ENCODE assay signal across 16 cellular contexts in the genomic region with DNA sequence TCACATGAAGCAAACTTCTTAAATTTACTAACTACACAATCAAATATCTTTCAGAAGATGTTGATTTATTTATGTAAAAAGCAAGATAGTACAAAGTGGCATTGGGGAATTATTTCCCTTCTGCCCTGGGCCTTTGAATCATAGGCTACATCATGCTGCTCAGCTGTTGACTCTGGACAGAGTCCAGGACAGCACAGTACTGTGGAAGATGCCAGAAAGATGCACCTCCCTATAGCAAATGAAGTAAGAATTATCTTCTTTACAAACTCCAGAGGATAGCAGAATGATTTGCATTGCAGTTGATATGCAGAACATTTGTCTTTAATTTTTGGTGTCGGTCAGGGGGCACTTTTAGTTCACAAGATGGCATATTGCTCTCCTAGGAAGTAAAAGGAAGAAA.
DNase-seq lines count a peak whose midpoint lies in the region; ATAC-seq, FAIRE-seq and TF ChIP-seq lines count a peak whose summit lies in the region.
"Had no signal": no experiment of that assay in that cellular context is flagged by ENCODE, and none has a peak within 500 bp of the region (broad histone marks: within the 10 kb centered on the region; RNA-seq: fewer than 3 reads in every experiment).

No MANE protein-coding gene starts in this region.

- no peak overlapping the region for H3K4me3 Mint-ChIP-seq in neural progenitor cell
- H3K4me3 Mint-ChIP-seq: CD8-positive, alpha-beta memory T cell had no signal

- peak; percentile 84 for ATAC-seq in PC-3
- ATAC-seq in HG03280 (IDR thresholded peaks at IDR 0.05; ENCODE audit: unreplicated experiment): no peak
- ATAC-seq in HG03159 (IDR thresholded peaks at IDR 0.05; ENCODE audit: unreplicated experiment): no peak

- H3K79me2 ChIP-seq in PC-3 (ENCODE audit: low read length) (no peaks in the 10 kb centered on the region), neural progenitor cell (ENCODE audit: low read depth) (no peaks in the 10 kb centered on the region)
- H3K79me2 ChIP-seq: parathyroid adenoma had no signal

- H3K36me3 ChIP-seq in PC-3 (ENCODE audit: low read depth, low read length) (no peaks in the 10 kb centered on the region), neural progenitor cell (no peaks in the 10 kb centered on the region), small intestine (ENCODE audit: control insufficient read depth in 2 of 2, insufficient read depth in 2 of 2, low read length in 2 of 2) (no peaks in the 10 kb centered on the region)
- H3K36me3 ChIP-seq: heart left ventricle had no signal

- H3K36me3 Mint-ChIP-seq in neural progenitor cell: no peaks in the 10 kb centered on the region
- H3K36me3 Mint-ChIP-seq: CD8-positive, alpha-beta memory T cell had no signal

- H3K27ac ChIP-seq in PC-3 (ENCODE audit: low read length) (no peak overlapping the region), neural progenitor cell (no peak overlapping the region), small intestine (ENCODE audit: low read depth in 1 of 2, low read length in 1 of 2) (no peak overlapping the region)
- H3K27ac ChIP-seq: dorsolateral prefrontal cortex, heart left ventricle, parathyroid adenoma had no signal

- H4K20me1 ChIP-seq in PC-3 (ENCODE audit: low read length) (no peaks in the 10 kb centered on the region), neural progenitor cell (ENCODE audit: low read depth) (no peaks in the 10 kb centered on the region)

- no peak overlapping the region for H3K4me3 ChIP-seq in PC-3 (ENCODE audit: low read length)
- H3K4me3 ChIP-seq in neural progenitor cell: no peak overlapping the region
- H3K4me3 ChIP-seq in small intestine (ENCODE audit: low read depth in 1 of 2, low read length in 2 of 2): no peak overlapping the region
- H3K4me3 ChIP-seq: dorsolateral prefrontal cortex, heart left ventricle had no signal

- no peaks in the 10 kb centered on the region for H3K27me3 ChIP-seq in PC-3 (ENCODE audit: low read length)
- H3K27me3 ChIP-seq in neural progenitor cell: no peaks in the 10 kb centered on the region
- no peaks in the 10 kb centered on the region for H3K27me3 ChIP-seq in small intestine (ENCODE audit: control insufficient read depth in 2 of 2, insufficient read depth in 2 of 2, low read length in 2 of 2)
- H3K27me3 ChIP-seq: dorsolateral prefrontal cortex, heart left ventricle had no signal

- no peaks in the 10 kb centered on the region for H3K4me1 Mint-ChIP-seq in neural progenitor cell
- H3K4me1 Mint-ChIP-seq: CD8-positive, alpha-beta memory T cell had no signal

- no peak for FAIRE-seq in small intestine (lab: Jason Lieb, UNC)

- POLR2A ChIA-PET in PC-3 (lab: Charles Lee; ENCODE audit: unreplicated experiment): no interaction called here

- H3K9me3 Mint-ChIP-seq in neural progenitor cell: no peaks in the 10 kb centered on the region

- CTCF ChIA-PET in PC-3 (lab: Charles Lee): no interaction called here

- H3K27ac Mint-ChIP-seq in neural progenitor cell: no peak overlapping the region
- H3K27ac Mint-ChIP-seq: CD8-positive, alpha-beta memory T cell had no signal

- no peaks in the 10 kb centered on the region for H3F3A ChIP-seq in PC-3 (ENCODE audit: low read length, unreplicated experiment)
- H3F3A ChIP-seq in neural progenitor cell (ENCODE audit: low read depth): no peaks in the 10 kb centered on the region

- no peaks in the 10 kb centered on the region; the same call in 1 of the 2 replicates for H3K4me1 ChIP-seq in PC-3 (ENCODE audit: insufficient read depth, low read length)
- H3K4me1 ChIP-seq in neural progenitor cell: no peaks in the 10 kb centered on the region
- H3K4me1 ChIP-seq in small intestine (ENCODE audit: control insufficient read depth in 2 of 2, insufficient read depth in 1 of 2, low read depth in 1 of 2, low read length in 1 of 2): no peaks in the 10 kb centered on the region
- H3K4me1 ChIP-seq: parathyroid adenoma had no signal

- H3K27me3 Mint-ChIP-seq in neural progenitor cell (ENCODE audit: insufficient read depth, low read depth): peaks cover 2% of the 10 kb centered on the region
- H3K27me3 Mint-ChIP-seq: CD8-positive, alpha-beta memory T cell had no signal

- in situ Hi-C loops in G401 (cut with HindIII; ENCODE audit: low sequenced_read_pairs): no loop called here

- DNase-seq in ELR (ENCODE audit: low read depth): peak; percentile 10
- DNase-seq in PC-3: peak; percentile 61
- peak; percentile 81 for DNase-seq in fibroblast of gingiva (ENCODE audit: low read depth)
- no peak for DNase-seq in neural progenitor cell (ENCODE audit: low spot score)
- DNase-seq in G401 (ENCODE audit: low spot score): no peak
- no peak for DNase-seq in small intestine
- DNase-seq: activated CD4-positive, alpha-beta T cell treated with anti-CD3 and anti-CD28 coated beads, Interleukin-2, amount 50 U/mL, for 48 hours; activated naive CD4-positive, alpha-beta T cell treated with Interleukin-2 at 50 U/mL for 16 hours; CD8-positive, alpha-beta memory T cell; dorsolateral prefrontal cortex; heart left ventricle; NCI-H1694; T-helper 2 cell had no signal

- H3K4me2 ChIP-seq in PC-3 (ENCODE audit: low read length): no peak overlapping the region
- H3K4me2 ChIP-seq in neural progenitor cell: no peak overlapping the region

- BruUV-seq in PC-3 (replicated peaks; lab: Mats Ljungman, UMichigan): no TSS peak

- H3K9me2 ChIP-seq in PC-3 (replicated peaks; ENCODE audit: low read length): no peaks in the 10 kb centered on the region

- 79 to 89% (median 82%) methylated on average over 1 of the region's 1 CpG for WGBS in small intestine, 3 donors

- H2AFZ ChIP-seq in PC-3 (ENCODE audit: low read length) (no peak overlapping the region), neural progenitor cell (replicated peaks) (peak overlapping the region; percentile 4)
- H2AFZ ChIP-seq: parathyroid adenoma had no signal

- H3K9me3 ChIP-seq in PC-3 (ENCODE audit: low read length) (no peaks in the 10 kb centered on the region), neural progenitor cell (ENCODE audit: low read depth) (no peaks in the 10 kb centered on the region), small intestine (ENCODE audit: control insufficient read depth, low read depth) (no peaks in the 10 kb centered on the region)
- H3K9me3 ChIP-seq: heart left ventricle had no signal

- H3K9ac ChIP-seq in PC-3 (ENCODE audit: low read length) (no peak overlapping the region), neural progenitor cell (no peak overlapping the region)
- H3K9ac ChIP-seq: parathyroid adenoma had no signal

- intact Hi-C loops in PC-3 (cut with micrococcal nuclease): no loop called here

- TF ChIP-seq CTCF in PC-3 (conservative IDR thresholded peaks at IDR 0.05; ENCODE audit: low read depth, low read length) (no peak), neural progenitor cell (IDR thresholded peaks at IDR 0.05) (no peak)

Comparison
In these comparisons a context has a peak if more than half of its experiments do, and no peak if none do; other contexts are left out.
1. DNase-seq: peak in ELR (single experiment), PC-3 (single experiment) and fibroblast of gingiva (single experiment); none in neural progenitor cell (single experiment), G401 (single experiment) and small intestine (single experiment).